ENCODE assay signal across 21 cellular contexts in genomic region chr2:239963646-239964205, GRCh38.
"Had no signal": no experiment of that assay in that cellular context is flagged by ENCODE, and none has a peak within 500 bp of the region (broad histone marks: within the 10 kb centered on the region; RNA-seq: fewer than 3 reads in every experiment).

No MANE protein-coding gene starts in this region.

- FAIRE-seq: endometrium, frontal cortex, urothelium cell line had no signal

- H3K4me3 ChIP-seq: body of pancreas, colonic mucosa, SK-N-MC, tibial artery had no signal

- H3K27ac ChIP-seq: body of pancreas, colonic mucosa, neutrophil, parathyroid adenoma, SK-N-MC, tibial artery had no signal

- H3K4me1 ChIP-seq: body of pancreas, colonic mucosa, parathyroid adenoma had no signal

- H3K27me3 ChIP-seq: body of pancreas, colonic mucosa, neutrophil, tibial artery had no signal

- H3K27ac Mint-ChIP-seq: activated CD8-positive, alpha-beta T cell treated with anti-CD3 and anti-CD28 coated beads, Interleukin-2, amount 10 ng/mL, durations not matched to agents 7 days and 5 days; memory B cell; T-cell had no signal

- H3K9me3 Mint-ChIP-seq: activated CD4-positive, alpha-beta T cell treated with anti-CD3 and anti-CD28 coated beads, Interleukin-2, amount 10 ng/mL, durations not matched to agents 7 days and 5 days; memory B cell; T-cell had no signal

- DNase-seq: activated CD4-positive, alpha-beta T cell treated with anti-CD3 and anti-CD28 coated beads, Interleukin-2, amount 10 ng/mL, durations not matched to agents 7 days and 5 days; activated CD8-positive, alpha-beta T cell treated with anti-CD3 and anti-CD28 coated beads, Interleukin-2, amount 10 ng/mL, durations not matched to agents 7 days and 5 days; activated naive CD4-positive, alpha-beta T cell treated with Interleukin-2 at 50 U/mL for 16 hours; colonic mucosa; left ventricle myocardium superior; naive thymus-derived CD8-positive, alpha-beta T cell; stimulated activated CD4-positive, alpha-beta T cell treated with anti-CD3 and anti-CD28 coated beads, Interleukin-12 subunit alpha, Interleukin-12 subunit beta, amount 100 ng/mL, for 4 hours; stimulated activated CD4-positive, alpha-beta T cell treated with anti-CD3 and anti-CD28 coated beads, Interleukin-1b, Interleukin-23, amount 100 ng/mL, for 48 hours; stimulated activated CD8-positive, alpha-beta memory T cell treated with anti-CD3 and anti-CD28 coated beads, Interleukin-4, amount 100 ng/mL, for 48 hours; stimulated activated naive CD4-positive, alpha-beta T cell treated with Interleukin-2 at 50 U/mL for 16 hours; T-cell; T1000; tibial artery had no signal

- ATAC-seq: activated CD8-positive, alpha-beta T cell treated with anti-CD3 and anti-CD28 coated beads, Interleukin-2, amount 10 ng/mL, durations not matched to agents 7 days and 5 days; body of pancreas; left ventricle myocardium superior; naive thymus-derived CD8-positive, alpha-beta T cell; T-cell had no signal

- H3K4me1 Mint-ChIP-seq: T-cell had no signal

- H3K9ac ChIP-seq: parathyroid adenoma had no signal

- H3K4me3 Mint-ChIP-seq: activated CD4-positive, alpha-beta T cell treated with anti-CD3 and anti-CD28 coated beads, Interleukin-2, amount 10 ng/mL, durations not matched to agents 7 days and 5 days; activated CD8-positive, alpha-beta T cell treated with anti-CD3 and anti-CD28 coated beads, Interleukin-2, amount 10 ng/mL, durations not matched to agents 7 days and 5 days; memory B cell; naive thymus-derived CD8-positive, alpha-beta T cell; T-cell had no signal

- H2AFZ ChIP-seq: parathyroid adenoma had no signal

- H3K9me3 ChIP-seq: body of pancreas, colonic mucosa, neutrophil, tibial artery had no signal

- H3K27me3 Mint-ChIP-seq: activated CD4-positive, alpha-beta T cell treated with anti-CD3 and anti-CD28 coated beads, Interleukin-2, amount 10 ng/mL, durations not matched to agents 7 days and 5 days; memory B cell; naive thymus-derived CD8-positive, alpha-beta T cell; T-cell had no signal
